ENCODE assay signal across 1 cellular context in the genomic region with DNA sequence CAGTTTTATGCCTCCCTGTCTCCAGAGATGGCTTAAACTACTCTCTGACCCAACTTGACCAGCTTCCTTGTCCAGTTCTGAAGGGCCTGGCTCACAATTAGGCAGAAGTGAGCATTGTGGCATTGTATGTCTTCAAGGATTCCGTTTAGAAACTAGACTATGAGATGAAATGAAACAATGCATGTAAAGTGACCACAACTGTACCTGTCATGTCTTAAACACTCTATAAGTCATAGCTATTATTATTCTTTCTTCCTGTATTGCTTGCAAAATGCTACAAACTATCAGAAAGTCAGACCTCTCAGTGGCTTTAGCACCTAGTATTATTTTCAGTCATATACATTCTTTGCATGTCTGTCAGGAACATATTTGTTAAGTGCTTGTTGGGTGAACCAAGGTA.
TF ChIP-seq lines count a peak whose summit lies in the region.

No MANE protein-coding gene starts in this region.

TF ChIP-seq in GM12878, 131 proteins besides CTCF, POLR2A, EP300 and RAD21 (continued from another document and continues in another):
- TF ChIP-seq, protein P1, sequence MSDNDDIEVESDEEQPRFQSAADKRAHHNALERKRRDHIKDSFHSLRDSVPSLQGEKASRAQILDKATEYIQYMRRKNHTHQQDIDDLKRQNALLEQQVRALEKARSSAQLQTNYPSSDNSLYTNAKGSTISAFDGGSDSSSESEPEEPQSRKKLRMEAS (IDR thresholded peaks at IDR 0.05; ENCODE audit: low read depth, low read length) = no peak
- TF ChIP-seq DPF2 (IDR thresholded peaks at IDR 0.05) (no peak; the same call in none of the 2 replicates), MEF2B (IDR thresholded peaks at IDR 0.05; ENCODE audit: partially characterized antibody, poor library complexity, severe bottlenecking) (peak; percentile 77), JUNB (IDR thresholded peaks at IDR 0.05) (peak; percentile 87), PML (IDR thresholded peaks at IDR 0.05; ENCODE audit: low read length) (no peak), TCF3 (IDR thresholded peaks at IDR 0.05; ENCODE audit: borderline replicate concordance, insufficient read depth, low read depth, low read length) (0 out of 2 replicates have a peak, but pooled peaks have one; percentile 11), ATF7 (IDR thresholded peaks at IDR 0.05; ENCODE audit: low read depth) (peak; percentile 89), SMAD5 (IDR thresholded peaks at IDR 0.05; ENCODE audit: low read depth) (no peak), RFX5 (IDR thresholded peaks at IDR 0.05; ENCODE audit: low read depth, low read length) (no peak), CBX5 (IDR thresholded peaks at IDR 0.05; ENCODE audit: low read depth) (0 out of 2 replicates have a peak, but pooled peaks have one; percentile 49), SUPT20H (IDR thresholded peaks at IDR 0.05; ENCODE audit: borderline replicate concordance, control insufficient read depth, low read depth, low read length) (no peak), IKZF2 (IDR thresholded peaks at IDR 0.05) (peak; percentile 85 to 86; a peak in 3 of 4 replicates), RCOR1 (conservative IDR thresholded peaks at IDR 0.05; ENCODE audit: low read depth, low read length) (no peak), GABPA (IDR thresholded peaks at IDR 0.05; ENCODE audit: low read depth) (peak; percentile 59), KDM1A (IDR thresholded peaks at IDR 0.05; ENCODE audit: borderline replicate concordance) (no peak), BRCA1 (IDR thresholded peaks at IDR 0.05; ENCODE audit: low read depth, low read length) (no peak), CREM (IDR thresholded peaks at IDR 0.05; ENCODE audit: low read depth) (peak; percentile 80), BMI1 (IDR thresholded peaks at IDR 0.05; ENCODE audit: borderline replicate concordance) (no peak; the same call in 1 of the 2 replicates), WRNIP1 (IDR thresholded peaks at IDR 0.05; ENCODE audit: borderline replicate concordance, low read depth, low read length) (no peak), TARDBP (IDR thresholded peaks at IDR 0.05; ENCODE audit: borderline replicate concordance) (no peak), YY1 (IDR thresholded peaks at IDR 0.05; ENCODE audit: low read depth, low read length) (no peak), SUZ12 (IDR thresholded peaks at IDR 0.05; ENCODE audit: unreplicated experiment) (no peak), BCL11A (IDR thresholded peaks at IDR 0.05; ENCODE audit: low read depth, low read length) (peak; percentile 77), TAF1 (IDR thresholded peaks at IDR 0.05; ENCODE audit: borderline replicate concordance, low read depth, low read length) (no peak), SMC3 (IDR thresholded peaks at IDR 0.05; ENCODE audit: borderline replicate concordance, low read length) (no peak), EGR1 (IDR thresholded peaks at IDR 0.05; ENCODE audit: borderline replicate concordance in 1 of 2, low read depth in 2 of 2, low read length in 2 of 2) (no peak), MTA3 (IDR thresholded peaks at IDR 0.05; ENCODE audit: borderline replicate concordance, low read length) (peak; percentile 92; the same call in 1 of the 2 replicates)
- TF ChIP-seq, protein P2, sequence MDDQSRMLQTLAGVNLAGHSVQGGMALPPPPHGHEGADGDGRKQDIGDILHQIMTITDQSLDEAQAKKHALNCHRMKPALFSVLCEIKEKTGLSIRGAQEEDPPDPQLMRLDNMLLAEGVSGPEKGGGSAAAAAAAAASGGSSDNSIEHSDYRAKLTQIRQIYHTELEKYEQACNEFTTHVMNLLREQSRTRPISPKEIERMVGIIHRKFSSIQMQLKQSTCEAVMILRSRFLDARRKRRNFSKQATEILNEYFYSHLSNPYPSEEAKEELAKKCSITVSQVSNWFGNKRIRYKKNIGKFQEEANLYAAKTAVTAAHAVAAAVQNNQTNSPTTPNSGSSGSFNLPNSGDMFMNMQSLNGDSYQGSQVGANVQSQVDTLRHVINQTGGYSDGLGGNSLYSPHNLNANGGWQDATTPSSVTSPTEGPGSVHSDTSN (IDR thresholded peaks at IDR 0.05; ENCODE audit: insufficient replicate concordance, low read depth, low read length) = no peak
- TF ChIP-seq, protein P3, sequence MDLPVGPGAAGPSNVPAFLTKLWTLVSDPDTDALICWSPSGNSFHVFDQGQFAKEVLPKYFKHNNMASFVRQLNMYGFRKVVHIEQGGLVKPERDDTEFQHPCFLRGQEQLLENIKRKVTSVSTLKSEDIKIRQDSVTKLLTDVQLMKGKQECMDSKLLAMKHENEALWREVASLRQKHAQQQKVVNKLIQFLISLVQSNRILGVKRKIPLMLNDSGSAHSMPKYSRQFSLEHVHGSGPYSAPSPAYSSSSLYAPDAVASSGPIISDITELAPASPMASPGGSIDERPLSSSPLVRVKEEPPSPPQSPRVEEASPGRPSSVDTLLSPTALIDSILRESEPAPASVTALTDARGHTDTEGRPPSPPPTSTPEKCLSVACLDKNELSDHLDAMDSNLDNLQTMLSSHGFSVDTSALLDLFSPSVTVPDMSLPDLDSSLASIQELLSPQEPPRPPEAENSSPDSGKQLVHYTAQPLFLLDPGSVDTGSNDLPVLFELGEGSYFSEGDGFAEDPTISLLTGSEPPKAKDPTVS (IDR thresholded peaks at IDR 0.05; ENCODE audit: low read depth, low read length) = no peak
- TF ChIP-seq, protein P4, sequence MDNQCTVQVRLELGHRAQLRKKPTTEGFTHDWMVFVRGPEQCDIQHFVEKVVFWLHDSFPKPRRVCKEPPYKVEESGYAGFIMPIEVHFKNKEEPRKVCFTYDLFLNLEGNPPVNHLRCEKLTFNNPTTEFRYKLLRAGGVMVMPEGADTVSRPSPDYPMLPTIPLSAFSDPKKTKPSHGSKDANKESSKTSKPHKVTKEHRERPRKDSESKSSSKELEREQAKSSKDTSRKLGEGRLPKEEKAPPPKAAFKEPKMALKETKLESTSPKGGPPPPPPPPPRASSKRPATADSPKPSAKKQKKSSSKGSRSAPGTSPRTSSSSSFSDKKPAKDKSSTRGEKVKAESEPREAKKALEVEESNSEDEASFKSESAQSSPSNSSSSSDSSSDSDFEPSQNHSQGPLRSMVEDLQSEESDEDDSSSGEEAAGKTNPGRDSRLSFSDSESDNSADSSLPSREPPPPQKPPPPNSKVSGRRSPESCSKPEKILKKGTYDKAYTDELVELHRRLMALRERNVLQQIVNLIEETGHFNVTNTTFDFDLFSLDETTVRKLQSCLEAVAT (IDR thresholded peaks at IDR 0.05) = no peak; the same call in 1 of the 2 replicates
- TF ChIP-seq, protein P5, sequence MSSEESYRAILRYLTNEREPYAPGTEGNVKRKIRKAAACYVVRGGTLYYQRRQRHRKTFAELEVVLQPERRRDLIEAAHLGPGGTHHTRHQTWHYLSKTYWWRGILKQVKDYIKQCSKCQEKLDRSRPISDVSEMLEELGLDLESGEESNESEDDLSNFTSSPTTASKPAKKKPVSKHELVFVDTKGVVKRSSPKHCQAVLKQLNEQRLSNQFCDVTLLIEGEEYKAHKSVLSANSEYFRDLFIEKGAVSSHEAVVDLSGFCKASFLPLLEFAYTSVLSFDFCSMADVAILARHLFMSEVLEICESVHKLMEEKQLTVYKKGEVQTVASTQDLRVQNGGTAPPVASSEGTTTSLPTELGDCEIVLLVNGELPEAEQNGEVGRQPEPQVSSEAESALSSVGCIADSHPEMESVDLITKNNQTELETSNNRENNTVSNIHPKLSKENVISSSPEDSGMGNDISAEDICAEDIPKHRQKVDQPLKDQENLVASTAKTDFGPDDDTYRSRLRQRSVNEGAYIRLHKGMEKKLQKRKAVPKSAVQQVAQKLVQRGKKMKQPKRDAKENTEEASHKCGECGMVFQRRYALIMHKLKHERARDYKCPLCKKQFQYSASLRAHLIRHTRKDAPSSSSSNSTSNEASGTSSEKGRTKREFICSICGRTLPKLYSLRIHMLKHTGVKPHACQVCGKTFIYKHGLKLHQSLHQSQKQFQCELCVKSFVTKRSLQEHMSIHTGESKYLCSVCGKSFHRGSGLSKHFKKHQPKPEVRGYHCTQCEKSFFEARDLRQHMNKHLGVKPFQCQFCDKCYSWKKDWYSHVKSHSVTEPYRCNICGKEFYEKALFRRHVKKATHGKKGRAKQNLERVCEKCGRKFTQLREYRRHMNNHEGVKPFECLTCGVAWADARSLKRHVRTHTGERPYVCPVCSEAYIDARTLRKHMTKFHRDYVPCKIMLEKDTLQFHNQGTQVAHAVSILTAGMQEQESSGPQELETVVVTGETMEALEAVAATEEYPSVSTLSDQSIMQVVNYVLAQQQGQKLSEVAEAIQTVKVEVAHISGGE (CRISPR knock-in tag; IDR thresholded peaks at IDR 0.05) = no peak
- TF ChIP-seq, protein P6, sequence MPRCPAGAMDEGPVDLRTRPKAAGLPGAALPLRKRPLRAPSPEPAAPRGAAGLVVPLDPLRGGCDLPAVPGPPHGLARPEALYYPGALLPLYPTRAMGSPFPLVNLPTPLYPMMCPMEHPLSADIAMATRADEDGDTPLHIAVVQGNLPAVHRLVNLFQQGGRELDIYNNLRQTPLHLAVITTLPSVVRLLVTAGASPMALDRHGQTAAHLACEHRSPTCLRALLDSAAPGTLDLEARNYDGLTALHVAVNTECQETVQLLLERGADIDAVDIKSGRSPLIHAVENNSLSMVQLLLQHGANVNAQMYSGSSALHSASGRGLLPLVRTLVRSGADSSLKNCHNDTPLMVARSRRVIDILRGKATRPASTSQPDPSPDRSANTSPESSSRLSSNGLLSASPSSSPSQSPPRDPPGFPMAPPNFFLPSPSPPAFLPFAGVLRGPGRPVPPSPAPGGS (IDR thresholded peaks at IDR 0.05; ENCODE audit: borderline replicate concordance, insufficient read depth, low read depth, low read length, poor library complexity, severe bottlenecking) = peak; percentile 41
- TF ChIP-seq, protein P7, sequence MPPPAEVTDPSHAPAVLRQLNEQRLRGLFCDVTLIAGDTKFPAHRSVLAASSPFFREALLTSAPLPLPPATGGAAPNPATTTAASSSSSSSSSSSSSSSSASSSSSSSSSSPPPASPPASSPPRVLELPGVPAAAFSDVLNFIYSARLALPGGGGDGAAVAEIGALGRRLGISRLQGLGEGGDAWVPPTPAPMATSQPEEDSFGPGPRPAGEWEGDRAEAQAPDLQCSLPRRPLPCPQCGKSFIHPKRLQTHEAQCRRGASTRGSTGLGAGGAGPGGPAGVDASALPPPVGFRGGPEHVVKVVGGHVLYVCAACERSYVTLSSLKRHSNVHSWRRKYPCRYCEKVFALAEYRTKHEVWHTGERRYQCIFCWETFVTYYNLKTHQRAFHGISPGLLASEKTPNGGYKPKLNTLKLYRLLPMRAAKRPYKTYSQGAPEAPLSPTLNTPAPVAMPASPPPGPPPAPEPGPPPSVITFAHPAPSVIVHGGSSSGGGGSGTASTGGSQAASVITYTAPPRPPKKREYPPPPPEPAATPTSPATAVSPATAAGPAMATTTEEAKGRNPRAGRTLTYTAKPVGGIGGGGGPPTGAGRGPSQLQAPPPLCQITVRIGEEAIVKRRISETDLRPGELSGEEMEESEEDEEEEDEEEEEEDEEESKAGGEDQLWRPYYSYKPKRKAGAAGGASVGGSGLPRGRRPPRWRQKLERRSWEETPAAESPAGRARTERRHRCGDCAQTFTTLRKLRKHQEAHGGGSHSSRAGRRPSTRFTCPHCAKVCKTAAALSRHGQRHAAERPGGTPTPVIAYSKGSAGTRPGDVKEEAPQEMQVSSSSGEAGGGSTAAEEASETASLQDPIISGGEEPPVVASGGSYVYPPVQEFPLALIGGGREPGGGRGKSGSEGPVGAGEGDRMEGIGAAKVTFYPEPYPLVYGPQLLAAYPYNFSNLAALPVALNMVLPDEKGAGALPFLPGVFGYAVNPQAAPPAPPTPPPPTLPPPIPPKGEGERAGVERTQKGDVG (CRISPR knock-in tag; IDR thresholded peaks at IDR 0.05) = no peak
- TF ChIP-seq, protein P8, sequence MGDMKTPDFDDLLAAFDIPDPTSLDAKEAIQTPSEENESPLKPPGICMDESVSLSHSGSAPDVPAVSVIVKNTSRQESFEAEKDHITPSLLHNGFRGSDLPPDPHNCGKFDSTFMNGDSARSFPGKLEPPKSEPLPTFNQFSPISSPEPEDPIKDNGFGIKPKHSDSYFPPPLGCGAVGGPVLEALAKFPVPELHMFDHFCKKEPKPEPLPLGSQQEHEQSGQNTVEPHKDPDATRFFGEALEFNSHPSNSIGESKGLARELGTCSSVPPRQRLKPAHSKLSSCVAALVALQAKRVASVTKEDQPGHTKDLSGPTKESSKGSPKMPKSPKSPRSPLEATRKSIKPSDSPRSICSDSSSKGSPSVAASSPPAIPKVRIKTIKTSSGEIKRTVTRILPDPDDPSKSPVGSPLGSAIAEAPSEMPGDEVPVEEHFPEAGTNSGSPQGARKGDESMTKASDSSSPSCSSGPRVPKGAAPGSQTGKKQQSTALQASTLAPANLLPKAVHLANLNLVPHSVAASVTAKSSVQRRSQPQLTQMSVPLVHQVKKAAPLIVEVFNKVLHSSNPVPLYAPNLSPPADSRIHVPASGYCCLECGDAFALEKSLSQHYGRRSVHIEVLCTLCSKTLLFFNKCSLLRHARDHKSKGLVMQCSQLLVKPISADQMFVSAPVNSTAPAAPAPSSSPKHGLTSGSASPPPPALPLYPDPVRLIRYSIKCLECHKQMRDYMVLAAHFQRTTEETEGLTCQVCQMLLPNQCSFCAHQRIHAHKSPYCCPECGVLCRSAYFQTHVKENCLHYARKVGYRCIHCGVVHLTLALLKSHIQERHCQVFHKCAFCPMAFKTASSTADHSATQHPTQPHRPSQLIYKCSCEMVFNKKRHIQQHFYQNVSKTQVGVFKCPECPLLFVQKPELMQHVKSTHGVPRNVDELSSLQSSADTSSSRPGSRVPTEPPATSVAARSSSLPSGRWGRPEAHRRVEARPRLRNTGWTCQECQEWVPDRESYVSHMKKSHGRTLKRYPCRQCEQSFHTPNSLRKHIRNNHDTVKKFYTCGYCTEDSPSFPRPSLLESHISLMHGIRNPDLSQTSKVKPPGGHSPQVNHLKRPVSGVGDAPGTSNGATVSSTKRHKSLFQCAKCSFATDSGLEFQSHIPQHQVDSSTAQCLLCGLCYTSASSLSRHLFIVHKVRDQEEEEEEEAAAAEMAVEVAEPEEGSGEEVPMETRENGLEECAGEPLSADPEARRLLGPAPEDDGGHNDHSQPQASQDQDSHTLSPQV (IDR thresholded peaks at IDR 0.05) = 0 out of 2 replicates have a peak, but pooled peaks have one; percentile 5
